8 cellular contexts compared by ENCODE assay signal in the genomic region with DNA sequence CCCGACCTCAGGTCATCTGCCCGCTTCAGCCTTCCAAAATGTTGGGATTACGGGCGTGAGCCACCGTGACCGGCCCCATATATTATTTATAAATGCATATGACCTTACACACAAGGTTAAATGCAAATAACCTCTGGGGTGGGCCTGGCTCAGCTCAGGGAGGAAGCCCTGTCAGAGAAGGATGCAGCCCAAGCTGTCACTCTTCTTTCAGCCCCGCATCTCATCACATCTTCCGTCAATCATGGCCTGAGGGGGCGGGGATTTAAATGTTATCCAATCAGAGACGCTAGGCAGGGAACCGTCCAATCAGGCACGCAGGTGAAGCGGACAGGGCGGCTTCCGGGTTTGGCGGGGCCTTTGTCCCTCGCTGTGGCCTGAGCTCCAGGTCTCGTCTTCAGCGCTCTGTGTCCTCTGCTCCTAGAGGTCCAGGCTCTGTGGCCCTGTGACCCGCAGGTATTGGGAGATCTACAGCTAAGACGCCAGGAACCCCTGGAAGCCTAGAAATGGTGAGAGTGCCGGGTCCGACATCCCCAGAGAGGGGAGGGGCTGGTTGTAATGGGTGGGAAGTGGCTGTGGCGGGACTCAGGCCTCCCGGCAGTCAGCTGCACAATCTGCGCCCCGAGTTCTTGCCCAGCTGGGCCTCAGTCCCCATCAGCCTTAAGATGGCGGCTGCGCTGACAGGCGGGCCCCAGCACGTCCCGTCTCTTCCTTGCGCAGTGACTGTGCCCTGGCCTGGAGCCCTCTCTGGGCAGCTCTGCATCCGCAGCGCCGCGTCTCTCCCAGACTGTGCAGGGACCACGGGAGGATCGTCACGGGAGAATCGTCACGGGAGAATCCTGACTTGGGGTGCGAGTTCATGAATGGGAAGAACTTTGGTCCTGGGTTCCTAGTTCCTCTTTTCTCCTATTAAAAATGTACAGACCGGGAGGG. TPM values are rescaled to one million over a fixed set of nuclear protein-coding genes. Genes with fewer than 3 reads are reported as not detected.
DNase-seq lines count a peak whose midpoint lies in the region; ATAC-seq and TF ChIP-seq lines count a peak whose summit lies in the region.

A gene (plus strand): TSS at position 360 of the 930 bp plus-strand sequence. CDS start 144 bp downstream, at position 504.

- intact Hi-C loops in ascending aorta (cut with DNase I): loop anchor here (2.0 to 10.0 kb wide), 5 partner anchors 96 to 484 kb away; a partner anchor contains a TSS

- no peaks in the 10 kb centered on the region for H3K27me3 Mint-ChIP-seq in T-helper 2 cell treated with Interferon-gamma antibody and Interleukin-4, amounts not matched to agents 5 μg/mL and 100 μg/mL, for 36 hours (ENCODE audit: low read depth)

- H3K9ac ChIP-seq in rectal smooth muscle tissue (ENCODE audit: low read length): peak within 1 kb of the TSS; percentile 63

- H3K4me3 Mint-ChIP-seq in T-helper 2 cell treated with Interferon-gamma antibody and Interleukin-4, amounts not matched to agents 5 μg/mL and 100 μg/mL, for 36 hours: peak within 1 kb of the TSS; percentile 100

- DNase-seq in NCI-H1930 (lab: John Stamatoyannopoulos, UW): peak; percentile 85 to 87
- DNase-seq in T-helper 2 cell treated with Interferon-gamma antibody and Interleukin-4, amounts not matched to agents 5 μg/mL and 100 μg/mL, for 36 hours (ENCODE audit: low spot score): peak; percentile 95
- peak; percentile 84 to 98 for DNase-seq in ascending aorta (ENCODE audit: low spot score in 2 of 2)
- DNase-seq in hepatic stellate cell (ENCODE audit: low spot score): peak; percentile 89
- no peak for DNase-seq in HAP-1 (ENCODE audit: low spot score in 2 of 2)

- peak within 1 kb of the TSS; percentile 93 for H3K4me3 ChIP-seq in ascending aorta
- peak within 1 kb of the TSS; percentile 77 for H3K4me3 ChIP-seq in rectal smooth muscle tissue (ENCODE audit: low read length)
- H3K4me3 ChIP-seq in HAP-1: no peak within 1 kb of the TSS

- H3K36me3 ChIP-seq in ascending aorta (peaks cover under 1 to 4% of the 10 kb centered on the region in 2 donors), rectal smooth muscle tissue (ENCODE audit: control insufficient read depth, insufficient read depth, low read length) (no peaks in the 10 kb centered on the region), HAP-1 (replicated peaks) (no peaks in the 10 kb centered on the region)

- H3K4me1 ChIP-seq in ascending aorta: peaks cover 0 to 4% of the 10 kb centered on the region in 2 donors
- no peaks in the 10 kb centered on the region for H3K4me1 ChIP-seq in rectal smooth muscle tissue (ENCODE audit: control insufficient read depth, insufficient read depth, low read length)
- no peaks in the 10 kb centered on the region for H3K4me1 ChIP-seq in HAP-1

- no peaks in the 10 kb centered on the region for H3K27me3 ChIP-seq in ascending aorta
- H3K27me3 ChIP-seq in rectal smooth muscle tissue (ENCODE audit: control insufficient read depth, insufficient read depth, low read length): no peaks in the 10 kb centered on the region
- no peaks in the 10 kb centered on the region for H3K27me3 ChIP-seq in HAP-1 (ENCODE audit: low read depth)

- peak within 1 kb of the TSS; percentile 98 for H3K27ac Mint-ChIP-seq in T-helper 2 cell treated with Interferon-gamma antibody and Interleukin-4, amounts not matched to agents 5 μg/mL and 100 μg/mL, for 36 hours

- H3K9me3 ChIP-seq in ascending aorta (no peaks in the 10 kb centered on the region), HAP-1 (peaks cover 3% of the 10 kb centered on the region; the same call in 1 of the 2 replicates)

- H3K36me3 Mint-ChIP-seq in T-helper 2 cell treated with Interferon-gamma antibody and Interleukin-4, amounts not matched to agents 5 μg/mL and 100 μg/mL, for 36 hours (ENCODE audit: low read depth): peaks cover 42% of the 10 kb centered on the region

- in situ Hi-C loops in HAP-1 (cut with MboI; ENCODE audit: low sequenced_read_pairs): no loop called here

- peaks cover 12% of the 10 kb centered on the region for H3K9me3 Mint-ChIP-seq in T-helper 2 cell treated with Interferon-gamma antibody and Interleukin-4, amounts not matched to agents 5 μg/mL and 100 μg/mL, for 36 hours

- peak; percentile 94 for ATAC-seq in GM18499 (IDR thresholded peaks at IDR 0.05; ENCODE audit: insufficient read depth, unreplicated experiment)
- peak; percentile 96 for ATAC-seq in HG02970 (IDR thresholded peaks at IDR 0.05; ENCODE audit: low FRiP score, unreplicated experiment)

- no peak for TF ChIP-seq CTCF in ascending aorta (IDR thresholded peaks at IDR 0.05)

- peaks cover 20% of the 10 kb centered on the region for H3K4me1 Mint-ChIP-seq in T-helper 2 cell treated with Interferon-gamma antibody and Interleukin-4, amounts not matched to agents 5 μg/mL and 100 μg/mL, for 36 hours (ENCODE audit: low read depth)

- H3K27ac ChIP-seq in ascending aorta (peak within 1 kb of the TSS; percentile 75 to 88), rectal smooth muscle tissue (ENCODE audit: low read depth, low read length) (peak within 1 kb of the TSS; percentile 81)

RNA-seq across cellular contexts. Expression of the gene that starts here (rescaled TPM):
- 5.3 TPM for total RNA-seq in ascending aorta

Comparison
In these comparisons a context has a peak if more than half of its experiments do, and no peak if none do; other contexts are left out.
1. DNase-seq: peak in NCI-H1930 (2 of 2), T-helper 2 cell treated with Interferon-gamma antibody and Interleukin-4, amounts not matched to agents 5 μg/mL and 100 μg/mL, for 36 hours (single experiment), ascending aorta (2 of 2) and hepatic stellate cell (single experiment); none in HAP-1 (0 of 2).